ENCODE assay signal across 8 cellular contexts in genomic region chr5:160970605-160971191, GRCh38.
DNase-seq lines count a peak whose midpoint lies in the region; ATAC-seq and TF ChIP-seq lines count a peak whose summit lies in the region.

No MANE protein-coding gene starts in this region.

- in situ Hi-C loops in KBM-7 (cut with MboI; ENCODE audit: low pct_unique_long_range_greater_than_20kb, low sequenced_read_pairs) = no loop called here

- ATAC-seq in left ventricle myocardium superior = no peak

- TF ChIP-seq CTCF in retinal pigment epithelial cell (conservative IDR thresholded peaks at IDR 0.05; ENCODE audit: low read depth, low read length) = peak; percentile 56

- intact Hi-C loops in posterior cingulate gyrus (cut with DNase I) (no loop called here), left ventricle myocardium superior (cut with micrococcal nuclease) (no loop called here)

- H3K4me3 ChIP-seq in retinal pigment epithelial cell (ENCODE audit: low read length) = no peak overlapping the region

- peak; percentile 11 for DNase-seq in NOMO-1 treated with DMSO at 0.1 percent for 48 hours (lab: John Stamatoyannopoulos, UW; ENCODE audit: unreplicated experiment)
- no peak for DNase-seq in NOMO-1 treated with dmso at 0.1 percent for 144 hours (lab: John Stamatoyannopoulos, UW; ENCODE audit: unreplicated experiment)
- DNase-seq in KBM-7 = peak; percentile 16
- DNase-seq in astrocyte of the hippocampus (ENCODE audit: low read depth, low spot score) = peak; percentile 8
- peak; percentile 4 for DNase-seq in retinal pigment epithelial cell (ENCODE audit: low read depth)
- no peak for DNase-seq in posterior cingulate gyrus
- DNase-seq in left ventricle myocardium superior = no peak
- DNase-seq in midbrain (lab: John Stamatoyannopoulos, UW) = no peak

Comparison
In these comparisons a context has a peak if more than half of its experiments do, and no peak if none do; other contexts are left out.
1. DNase-seq: peak in NOMO-1 treated with DMSO at 0.1 percent for 48 hours (single experiment), KBM-7 (single experiment), astrocyte of the hippocampus (single experiment) and retinal pigment epithelial cell (single experiment); none in NOMO-1 treated with dmso at 0.1 percent for 144 hours (single experiment), posterior cingulate gyrus (0 of 10), left ventricle myocardium superior (single experiment) and midbrain (single experiment).